ENCODE assay signal across 15 cellular contexts in genomic region chr11:68806931-68807844, GRCh38. TPM values are rescaled to one million over a fixed set of nuclear protein-coding genes. Genes with fewer than 3 reads are reported as not detected.
A peak's percentile ranks its signal among the peaks of the same experiment; 100 is the strongest.
DNase-seq lines count a peak whose midpoint lies in the region; FAIRE-seq and TF ChIP-seq lines count a peak whose summit lies in the region.
"Had no signal": no experiment of that assay in that cellular context is flagged by ENCODE, and none has a peak within 500 bp of the region (broad histone marks: within the 10 kb centered on the region; RNA-seq: fewer than 3 reads in every experiment).

No MANE protein-coding gene starts in this region.

- CTCF ChIA-PET in A673 (lab: Charles Lee) = interaction anchor here (0.6 kb wide), 1 partner anchor 11 kb away, joined by 4 read pairs; no protein-coding TSS in a partner anchor

- H3K9me3 Mint-ChIP-seq in astrocyte (ENCODE audit: unreplicated experiment) = no peaks in the 10 kb centered on the region
- H3K9me3 Mint-ChIP-seq in type B pancreatic cell = no peaks in the 10 kb centered on the region
- H3K9me3 Mint-ChIP-seq: natural killer cell treated with Interleukin-12 subunit alpha and Interleukin-12 subunit beta and Interleukin-15 and Interleukin-18, amount 100 ng/mL, for 72 hours had no signal

- no peak overlapping the region for H2AFZ ChIP-seq in GM23248
- peak overlapping the region; percentile 19 for H2AFZ ChIP-seq in astrocyte (ENCODE audit: low read depth, low read length)

- H3K27ac ChIP-seq in GM23248 (no peak overlapping the region), astrocyte (ENCODE audit: low read depth, low read length) (no peak overlapping the region), A673 (ENCODE audit: low read depth, low read length, poor library complexity, severe bottlenecking) (no peak overlapping the region)
- H3K27ac ChIP-seq: left ventricle myocardium inferior, suprapubic skin had no signal

- TF ChIP-seq CTCF in astrocyte (IDR thresholded peaks at IDR 0.05; ENCODE audit: insufficient read depth, low read depth, low read length) = no peak
- TF ChIP-seq CTCF in foreskin fibroblast (IDR thresholded peaks at IDR 0.05; ENCODE audit: low read depth, low read length) = no peak
- TF ChIP-seq CTCF in type B pancreatic cell (conservative IDR thresholded peaks at IDR 0.05) = no peak
- TF ChIP-seq CTCF in A673 (conservative IDR thresholded peaks at IDR 0.05; ENCODE audit: low read depth, low read length) = no peak

- peaks cover 21% of the 10 kb centered on the region for H3K79me2 ChIP-seq in GM23248 (ENCODE audit: insufficient read depth)
- no peaks in the 10 kb centered on the region for H3K79me2 ChIP-seq in astrocyte (ENCODE audit: insufficient read depth, low read length)

- WGBS in GM23248 (ENCODE audit: low coverage in 1 of 2, low lambda C conversion rate in 2 of 2, missing lambda C conversion rate in 2 of 2), 2 experiments = 84 to 87% methylated on average over 23 of the region's 23 CpGs

- peaks cover 7% of the 10 kb centered on the region for H3K4me1 ChIP-seq in GM23248 (ENCODE audit: insufficient read depth)
- peaks cover 9% of the 10 kb centered on the region for H3K4me1 ChIP-seq in astrocyte (ENCODE audit: insufficient read depth, low read length)
- no peaks in the 10 kb centered on the region for H3K4me1 ChIP-seq in A673 (ENCODE audit: insufficient read depth, low read length, poor library complexity, severe bottlenecking)

- H3K9ac ChIP-seq in GM23248 = no peak overlapping the region
- no peak overlapping the region for H3K9ac ChIP-seq in astrocyte (ENCODE audit: low read length)

- intact Hi-C loops in A673 (cut with micrococcal nuclease; ENCODE audit: unreplicated experiment) = no loop called here

- H3K27ac Mint-ChIP-seq in astrocyte (ENCODE audit: unreplicated experiment) (no peak overlapping the region), type B pancreatic cell (peak overlapping the region; percentile 56)
- H3K27ac Mint-ChIP-seq: natural killer cell treated with Interleukin-12 subunit alpha and Interleukin-12 subunit beta and Interleukin-15 and Interleukin-18, amount 100 ng/mL, for 72 hours had no signal

- no peak overlapping the region for H3K4me3 Mint-ChIP-seq in astrocyte (ENCODE audit: unreplicated experiment)
- H3K4me3 Mint-ChIP-seq in type B pancreatic cell = no peak overlapping the region
- H3K4me3 Mint-ChIP-seq: natural killer cell treated with Interleukin-12 subunit alpha and Interleukin-12 subunit beta and Interleukin-15 and Interleukin-18, amount 100 ng/mL, for 72 hours had no signal

- H3K4me2 ChIP-seq in GM23248 (ENCODE audit: unreplicated experiment) = no peak overlapping the region
- peak overlapping the region; percentile 39 for H3K4me2 ChIP-seq in astrocyte (ENCODE audit: low read length)

- DNase-seq in GM23248 (peak; percentile 78), astrocyte (ENCODE audit: low read depth) (peak; percentile 76), foreskin fibroblast (peak; percentile 39 to 63), type B pancreatic cell (ENCODE audit: extremely low spot score, unreplicated experiment) (no peak), A673 (ENCODE audit: low spot score) (no peak), DMS79 (lab: John Stamatoyannopoulos, UW) (no peak), DMS79 treated with DMSO at 0.1 percent for 48 hours (lab: John Stamatoyannopoulos, UW) (no peak)
- DNase-seq: activated gamma-delta T cell treated with Interleukin-2 at 50 U/mL for 16 hours, head of caudate nucleus, left ventricle myocardium inferior, MV-4-11, NCI-H446 treated with DMSO at 0.1 percent for 48 hours, small intestine had no signal

- no peak for FAIRE-seq in astrocyte (lab: Jason Lieb, UNC)
- FAIRE-seq: small intestine had no signal

- peaks cover 24% of the 10 kb centered on the region for H3K27me3 Mint-ChIP-seq in astrocyte (ENCODE audit: low read depth, unreplicated experiment)
- no peaks in the 10 kb centered on the region for H3K27me3 Mint-ChIP-seq in type B pancreatic cell
- H3K27me3 Mint-ChIP-seq: natural killer cell treated with Interleukin-12 subunit alpha and Interleukin-12 subunit beta and Interleukin-15 and Interleukin-18, amount 100 ng/mL, for 72 hours had no signal

- POLR2A ChIA-PET in A673 (lab: Charles Lee; ENCODE audit: low non-redundant PET) = no interaction called here

- H3K4me3 ChIP-seq in GM23248 (no peak overlapping the region), astrocyte (ENCODE audit: insufficient read depth, low read depth, low read length) (no peak overlapping the region), foreskin fibroblast (ENCODE audit: low read depth in 1 of 2, low read length in 2 of 2) (no peak overlapping the region), A673 (ENCODE audit: low read depth, low read length, poor library complexity, severe bottlenecking) (no peak overlapping the region)
- H3K4me3 ChIP-seq: left ventricle myocardium inferior, suprapubic skin had no signal

- H3K27me3 ChIP-seq in GM23248 (replicated peaks; ENCODE audit: insufficient read depth) (no peaks in the 10 kb centered on the region), astrocyte (ENCODE audit: insufficient read depth, low read length) (no peaks in the 10 kb centered on the region), A673 (replicated peaks; ENCODE audit: insufficient read depth, low read depth, low read length, poor library complexity) (no peaks in the 10 kb centered on the region)
- H3K27me3 ChIP-seq: suprapubic skin had no signal

- H3K9me3 ChIP-seq in GM23248 (ENCODE audit: low read depth) (no peaks in the 10 kb centered on the region), astrocyte (ENCODE audit: insufficient read depth, low read depth, low read length) (no peaks in the 10 kb centered on the region), A673 (ENCODE audit: low read depth, low read length, poor library complexity, severe bottlenecking) (no peaks in the 10 kb centered on the region)
- H3K9me3 ChIP-seq: left ventricle myocardium inferior, suprapubic skin had no signal

- H3F3A ChIP-seq in GM23248 (ENCODE audit: insufficient read depth) = no peaks in the 10 kb centered on the region

- H3K4me1 Mint-ChIP-seq in astrocyte (ENCODE audit: low read depth, unreplicated experiment) = no peaks in the 10 kb centered on the region
- peaks cover 5% of the 10 kb centered on the region for H3K4me1 Mint-ChIP-seq in type B pancreatic cell (ENCODE audit: unreplicated experiment)

- H4K20me1 ChIP-seq in GM23248 (ENCODE audit: insufficient read depth) (no peaks in the 10 kb centered on the region), astrocyte (ENCODE audit: insufficient read depth, low read length) (no peaks in the 10 kb centered on the region)

- H3K36me3 ChIP-seq in GM23248 (ENCODE audit: low read depth) (no peaks in the 10 kb centered on the region; the same call in 1 of the 2 replicates), astrocyte (ENCODE audit: insufficient read depth, low read length) (no peaks in the 10 kb centered on the region), A673 (ENCODE audit: insufficient read depth, low read length, poor library complexity, severe bottlenecking) (no peaks in the 10 kb centered on the region)

- BruUV-seq in A673 (replicated peaks; lab: Mats Ljungman, UMichigan) = no TSS peak

- no peaks in the 10 kb centered on the region for H3K9me2 ChIP-seq in GM23248 (ENCODE audit: insufficient read depth)

- in situ Hi-C loops in GM23248 (cut with MboI) = no loop called here

- no peaks in the 10 kb centered on the region for H3K36me3 Mint-ChIP-seq in astrocyte (ENCODE audit: low read depth, unreplicated experiment)
- H3K36me3 Mint-ChIP-seq in type B pancreatic cell = peaks cover 8% of the 10 kb centered on the region

RNA-seq across cellular contexts. Expression of gene CPT1A, which starts 34.5 kb away (rescaled TPM):
- total RNA-seq in GM23248 (2014; rRNA removed; shearing (Covaris generic)) = 20.1 and 23.6 TPM in 2 replicates
- 9.5 and 9.6 TPM in 2 replicates for polyA plus RNA-seq in GM23248 (2016; fragmentation: Nextera tagmentation; extraction: Ambion mirVana)
- total RNA-seq in astrocyte (2.3 and 2.8 TPM in 2 replicates), type B pancreatic cell (ENCODE audit: low replicate concordance) (36.1 and 44.1 TPM in 2 replicates), A673 (2021) (15.5 TPM in 2 replicates)

RNA-seq across cellular contexts. Expression of gene TESMIN, which starts 55.9 kb away (rescaled TPM):
- 0.13 TPM in 1 of 2 replicates, not detected in the other for total RNA-seq in GM23248 (2014; rRNA removed; shearing (Covaris generic))
- 1.1 and 1.4 TPM in 2 replicates for polyA plus RNA-seq in GM23248 (2016; fragmentation: Nextera tagmentation; extraction: Ambion mirVana)
- total RNA-seq in astrocyte (1.1 and 1.7 TPM in 2 replicates), type B pancreatic cell (ENCODE audit: low replicate concordance) (6.7 and 9.7 TPM in 2 replicates), A673 (2021) (8.0 and 13.5 TPM in 2 replicates)

Comparison
In these comparisons a context has a peak if more than half of its experiments do, and no peak if none do; other contexts are left out.
1. DNase-seq: peak in GM23248 (single experiment), astrocyte (single experiment) and foreskin fibroblast (2 of 2); none in type B pancreatic cell (single experiment), A673 (single experiment), DMS79 (single experiment) and DMS79 treated with DMSO at 0.1 percent for 48 hours (single experiment).